In genomic region chr20:51221103-51221502, GRCh38 we compare ENCODE assay signal across 1 cellular context.
TF ChIP-seq lines count a peak whose summit lies in the region.

No MANE protein-coding gene starts in this region.

TF ChIP-seq in HCT116, 20 proteins besides CTCF, POLR2A, EP300 and RAD21:
- TF ChIP-seq REST (IDR thresholded peaks at IDR 0.05; ENCODE audit: low read depth) (peak; percentile 20; the same call in 1 of the 2 replicates), POLR2AphosphoS5 (IDR thresholded peaks at IDR 0.05; ENCODE audit: low read depth, low read length) (no peak)
